In the genomic region with DNA sequence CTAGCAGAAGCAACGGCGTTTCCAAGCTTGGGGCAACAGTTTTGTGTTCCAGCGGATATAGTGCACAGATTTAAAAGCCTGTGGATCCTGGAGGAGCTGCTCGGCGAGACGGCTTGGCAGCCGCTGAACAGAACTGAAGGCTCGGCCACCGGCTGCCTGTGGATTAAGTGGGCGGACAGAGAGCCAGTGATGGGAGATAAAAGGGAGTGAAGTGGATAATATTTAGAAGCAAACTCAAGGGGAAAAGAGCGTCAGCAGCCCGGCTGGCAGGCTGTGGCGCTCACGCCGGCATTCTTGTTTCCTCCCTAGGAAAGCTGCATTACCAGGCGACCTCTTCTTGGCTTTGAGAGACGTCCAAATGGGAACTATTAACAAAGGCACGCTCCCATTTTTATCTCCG, we compare ENCODE assay signal across 13 cellular contexts. TPM values are rescaled to one million over a fixed set of nuclear protein-coding genes. Genes with fewer than 3 reads are reported as not detected.
DNase-seq lines count a peak whose midpoint lies in the region; ATAC-seq and TF ChIP-seq lines count a peak whose summit lies in the region.
"Had no signal": no experiment of that assay in that cellular context is flagged by ENCODE, and none has a peak within 500 bp of the region (broad histone marks: within the 10 kb centered on the region; RNA-seq: fewer than 3 reads in every experiment).

No MANE protein-coding gene starts in this region.

- H3K27me3 ChIP-seq in neural cell (ENCODE audit: insufficient read depth, low read depth, low read length), result peaks cover 27% of the 10 kb centered on the region
- H3K27me3 ChIP-seq: Peyer's patch had no signal

- ATAC-seq in Right ventricle myocardium inferior (peak; percentile 75), GM21528 (IDR thresholded peaks at IDR 0.05; ENCODE audit: low FRiP score, unreplicated experiment) (no peak), GM18861 (IDR thresholded peaks at IDR 0.05; ENCODE audit: unreplicated experiment) (no peak)
- ATAC-seq: naive thymus-derived CD4-positive, alpha-beta T cell had no signal

- no peak overlapping the region for H2AFZ ChIP-seq in neural cell (ENCODE audit: low read depth, low read length)

- DNase-seq in NCI-H748 (lab: John Stamatoyannopoulos, UW; ENCODE audit: unreplicated experiment) (peak; percentile 17), NCI-H748 treated with DMSO at 0.1 percent for 48 hours (lab: John Stamatoyannopoulos, UW) (no peak), Right ventricle myocardium inferior (ENCODE audit: missing footprints) (peak; percentile 78), A172 (ENCODE audit: low spot score) (no peak)
- no peak for DNase-seq in activated CD4-positive, alpha-beta T cell treated with anti-CD3 and anti-CD28 coated beads, Interleukin-2, amount 50 U/mL, for 1 hour
- DNase-seq: naive thymus-derived CD4-positive, alpha-beta T cell; NCI-H1930; Peyer's patch; T-helper 9 cell had no signal

- H3K27ac ChIP-seq in neural cell (ENCODE audit: low read length), result no peak overlapping the region

- no peak overlapping the region for H3K4me2 ChIP-seq in neural cell (ENCODE audit: low read length)

- H3K9me3 ChIP-seq in neural cell (ENCODE audit: low read length), result no peaks in the 10 kb centered on the region
- H3K9me3 ChIP-seq: Peyer's patch had no signal

- no peak for TF ChIP-seq RAD21 in neural cell (conservative IDR thresholded peaks at IDR 0.05)

- no peaks in the 10 kb centered on the region for H3K79me2 ChIP-seq in neural cell (replicated peaks; ENCODE audit: insufficient read depth, low read length)

- H3K4me3 ChIP-seq in neural cell (ENCODE audit: low read length), result no peak overlapping the region
- H3K4me3 ChIP-seq: Peyer's patch had no signal

- no peak overlapping the region for H3K9ac ChIP-seq in neural cell (ENCODE audit: low read length)

- H4K20me1 ChIP-seq in neural cell (ENCODE audit: insufficient read depth), result no peaks in the 10 kb centered on the region

- no peak for TF ChIP-seq EP300 in neural cell (conservative IDR thresholded peaks at IDR 0.05; ENCODE audit: poor library complexity, severe bottlenecking)

- no peak for TF ChIP-seq CTCF in neural cell (IDR thresholded peaks at IDR 0.05; ENCODE audit: poor library complexity, severe bottlenecking)

- H3K9me2 ChIP-seq in neural cell (ENCODE audit: insufficient read depth, low read length), result no peaks in the 10 kb centered on the region

- H3K36me3 ChIP-seq in neural cell (ENCODE audit: insufficient read depth, low read length), result no peaks in the 10 kb centered on the region
- H3K36me3 ChIP-seq: Peyer's patch had no signal

- H3F3A ChIP-seq in neural cell (ENCODE audit: insufficient read depth, low read length, poor library complexity, severe bottlenecking), result no peaks in the 10 kb centered on the region

- intact Hi-C loops in Right ventricle myocardium inferior (cut with DNase I), result loop anchor here (1.0 kb wide), 1 partner anchor 221 kb away; no protein-coding TSS in a partner anchor

TF ChIP-seq in neural cell, 6 proteins besides CTCF, POLR2A, EP300 and RAD21:
- TF ChIP-seq TAF1 (IDR thresholded peaks at IDR 0.05; ENCODE audit: low read depth) (no peak), POLR2AphosphoS5 (IDR thresholded peaks at IDR 0.05) (no peak), EZH2 (IDR thresholded peaks at IDR 0.05; ENCODE audit: borderline replicate concordance, insufficient read depth, low read length, poor library complexity, severe bottlenecking) (no peak), MXI1 (conservative IDR thresholded peaks at IDR 0.05; ENCODE audit: poor library complexity, severe bottlenecking) (no peak), SMC3 (conservative IDR thresholded peaks at IDR 0.05; ENCODE audit: poor library complexity) (no peak)
- TF ChIP-seq, protein P1, sequence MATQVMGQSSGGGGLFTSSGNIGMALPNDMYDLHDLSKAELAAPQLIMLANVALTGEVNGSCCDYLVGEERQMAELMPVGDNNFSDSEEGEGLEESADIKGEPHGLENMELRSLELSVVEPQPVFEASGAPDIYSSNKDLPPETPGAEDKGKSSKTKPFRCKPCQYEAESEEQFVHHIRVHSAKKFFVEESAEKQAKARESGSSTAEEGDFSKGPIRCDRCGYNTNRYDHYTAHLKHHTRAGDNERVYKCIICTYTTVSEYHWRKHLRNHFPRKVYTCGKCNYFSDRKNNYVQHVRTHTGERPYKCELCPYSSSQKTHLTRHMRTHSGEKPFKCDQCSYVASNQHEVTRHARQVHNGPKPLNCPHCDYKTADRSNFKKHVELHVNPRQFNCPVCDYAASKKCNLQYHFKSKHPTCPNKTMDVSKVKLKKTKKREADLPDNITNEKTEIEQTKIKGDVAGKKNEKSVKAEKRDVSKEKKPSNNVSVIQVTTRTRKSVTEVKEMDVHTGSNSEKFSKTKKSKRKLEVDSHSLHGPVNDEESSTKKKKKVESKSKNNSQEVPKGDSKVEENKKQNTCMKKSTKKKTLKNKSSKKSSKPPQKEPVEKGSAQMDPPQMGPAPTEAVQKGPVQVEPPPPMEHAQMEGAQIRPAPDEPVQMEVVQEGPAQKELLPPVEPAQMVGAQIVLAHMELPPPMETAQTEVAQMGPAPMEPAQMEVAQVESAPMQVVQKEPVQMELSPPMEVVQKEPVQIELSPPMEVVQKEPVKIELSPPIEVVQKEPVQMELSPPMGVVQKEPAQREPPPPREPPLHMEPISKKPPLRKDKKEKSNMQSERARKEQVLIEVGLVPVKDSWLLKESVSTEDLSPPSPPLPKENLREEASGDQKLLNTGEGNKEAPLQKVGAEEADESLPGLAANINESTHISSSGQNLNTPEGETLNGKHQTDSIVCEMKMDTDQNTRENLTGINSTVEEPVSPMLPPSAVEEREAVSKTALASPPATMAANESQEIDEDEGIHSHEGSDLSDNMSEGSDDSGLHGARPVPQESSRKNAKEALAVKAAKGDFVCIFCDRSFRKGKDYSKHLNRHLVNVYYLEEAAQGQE (IDR thresholded peaks at IDR 0.05; ENCODE audit: borderline replicate concordance), result peak; percentile 26

RNA-seq across cellular contexts. Expression of a gene that starts 10.4 kb away (rescaled TPM):
- 0.57 TPM for total RNA-seq in Right ventricle myocardium inferior
- polyA plus RNA-seq in neural cell, result 0.02 TPM in 1 of 2 replicates, not detected in the other
- not detected in 2 replicates for polyA minus RNA-seq in neural cell
- 0.26 and 2.0 TPM in 2 replicates for total RNA-seq in A172 (2014; rRNA removed; shearing (Covaris generic))
- total RNA-seq: naive thymus-derived CD4-positive, alpha-beta T cell had no signal
- polyA plus RNA-seq: IgD-negative memory B cell; naive thymus-derived CD4-positive, alpha-beta T cell had no signal

Comparison
In these comparisons a context has a peak if more than half of its experiments do, and no peak if none do; other contexts are left out.
1. DNase-seq: peak in NCI-H748 (single experiment) and Right ventricle myocardium inferior (single experiment); none in NCI-H748 treated with DMSO at 0.1 percent for 48 hours (single experiment), A172 (single experiment) and activated CD4-positive, alpha-beta T cell treated with anti-CD3 and anti-CD28 coated beads, Interleukin-2, amount 50 U/mL, for 1 hour (single experiment).